ENCODE assay signal across 8 cellular contexts in the genomic region with DNA sequence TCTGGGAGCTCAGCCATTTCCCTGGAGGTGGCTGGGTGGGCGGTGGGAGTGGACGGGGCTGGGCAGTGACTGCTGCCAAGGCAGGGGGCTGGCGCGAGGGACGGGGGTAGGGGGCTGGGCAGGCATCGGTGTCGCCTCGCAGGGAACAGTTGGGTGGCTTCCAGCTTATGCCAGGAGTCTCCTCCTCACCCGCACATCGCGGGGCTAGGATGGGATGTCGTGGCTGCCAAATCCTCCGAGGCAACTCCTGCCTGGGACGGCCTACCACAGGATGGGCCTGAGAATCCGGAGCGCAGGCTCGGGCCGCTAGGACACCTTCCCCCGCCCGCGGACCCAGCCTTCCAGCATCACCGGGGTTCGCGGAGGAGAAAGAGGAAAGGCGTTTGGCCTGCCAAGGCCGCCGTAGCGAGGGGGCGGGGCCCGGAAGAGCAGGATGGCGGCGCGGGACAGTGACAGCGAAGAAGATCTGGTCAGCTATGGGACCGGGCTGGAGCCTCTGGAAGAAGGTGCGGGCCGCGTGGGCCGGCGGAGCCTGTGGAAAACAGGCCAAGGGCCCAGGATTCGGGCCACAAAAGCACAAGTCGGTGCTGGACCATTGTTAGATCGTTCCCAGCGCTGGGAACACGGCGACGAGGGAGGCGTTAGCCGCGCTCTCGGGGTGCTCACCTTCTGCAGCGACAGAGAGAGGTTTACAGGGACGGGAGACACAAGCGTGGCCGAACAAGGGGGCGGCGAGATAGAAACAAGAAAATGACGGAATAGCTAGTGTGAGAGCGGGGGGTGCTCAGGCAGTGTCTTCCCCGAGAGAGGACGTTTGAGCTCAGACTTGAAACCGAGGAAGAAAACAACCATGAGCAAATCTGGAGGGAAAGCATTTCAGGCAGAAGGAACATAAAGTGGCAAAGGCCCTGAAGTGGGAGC.
DNase-seq lines count a peak whose midpoint lies in the region; ATAC-seq and TF ChIP-seq lines count a peak whose summit lies in the region.

A gene with protein sequence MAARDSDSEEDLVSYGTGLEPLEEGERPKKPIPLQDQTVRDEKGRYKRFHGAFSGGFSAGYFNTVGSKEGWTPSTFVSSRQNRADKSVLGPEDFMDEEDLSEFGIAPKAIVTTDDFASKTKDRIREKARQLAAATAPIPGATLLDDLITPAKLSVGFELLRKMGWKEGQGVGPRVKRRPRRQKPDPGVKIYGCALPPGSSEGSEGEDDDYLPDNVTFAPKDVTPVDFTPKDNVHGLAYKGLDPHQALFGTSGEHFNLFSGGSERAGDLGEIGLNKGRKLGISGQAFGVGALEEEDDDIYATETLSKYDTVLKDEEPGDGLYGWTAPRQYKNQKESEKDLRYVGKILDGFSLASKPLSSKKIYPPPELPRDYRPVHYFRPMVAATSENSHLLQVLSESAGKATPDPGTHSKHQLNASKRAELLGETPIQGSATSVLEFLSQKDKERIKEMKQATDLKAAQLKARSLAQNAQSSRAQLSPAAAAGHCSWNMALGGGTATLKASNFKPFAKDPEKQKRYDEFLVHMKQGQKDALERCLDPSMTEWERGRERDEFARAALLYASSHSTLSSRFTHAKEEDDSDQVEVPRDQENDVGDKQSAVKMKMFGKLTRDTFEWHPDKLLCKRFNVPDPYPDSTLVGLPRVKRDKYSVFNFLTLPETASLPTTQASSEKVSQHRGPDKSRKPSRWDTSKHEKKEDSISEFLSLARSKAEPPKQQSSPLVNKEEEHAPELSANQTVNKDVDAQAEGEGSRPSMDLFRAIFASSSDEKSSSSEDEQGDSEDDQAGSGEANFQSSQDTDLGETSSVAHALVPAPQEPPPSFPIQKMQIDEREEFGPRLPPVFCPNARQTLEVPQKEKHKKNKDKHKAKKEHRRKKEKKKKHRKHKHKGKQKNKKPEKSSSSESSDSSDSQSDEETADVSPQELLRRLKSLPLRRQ (plus strand): TSS at position 421 of the 921 bp plus-strand sequence. CDS start 13 bp downstream, at position 434.

- no peaks in the 10 kb centered on the region for H3K36me3 Mint-ChIP-seq in nephron progenitor cell (ENCODE audit: low read depth)
- H3K36me3 Mint-ChIP-seq in stimulated activated naive CD8-positive, alpha-beta T cell treated with anti-CD3 and anti-CD28 coated beads, Interleukin-15, Interleukin-2, amounts not matched to agents 100 ng/mL and 50 ng/mL, for 24 hours (ENCODE audit: low read depth) = no peaks in the 10 kb centered on the region

- peak within 1 kb of the TSS; percentile 87 for H3K4me2 ChIP-seq in DOHH2 (ENCODE audit: low read length)

- no peaks in the 10 kb centered on the region for H4K20me1 ChIP-seq in DOHH2 (ENCODE audit: control insufficient read depth, insufficient read depth, low read depth, low read length)

- H3K4me3 Mint-ChIP-seq in nephron progenitor cell = peak within 1 kb of the TSS; percentile 93
- peak within 1 kb of the TSS; percentile 100 for H3K4me3 Mint-ChIP-seq in stimulated activated naive CD8-positive, alpha-beta T cell treated with anti-CD3 and anti-CD28 coated beads, Interleukin-15, Interleukin-2, amounts not matched to agents 100 ng/mL and 50 ng/mL, for 24 hours

- H3K36me3 ChIP-seq in DOHH2 (ENCODE audit: control insufficient read depth, low read length) = peaks cover 4% of the 10 kb centered on the region; the same call in 1 of the 2 replicates

- H3F3A ChIP-seq in DOHH2 (ENCODE audit: control insufficient read depth, insufficient read depth) = no peaks in the 10 kb centered on the region

- peak; percentile 81 for ATAC-seq in GM21825 (IDR thresholded peaks at IDR 0.05; ENCODE audit: unreplicated experiment)

- H3K27ac Mint-ChIP-seq in nephron progenitor cell = peak within 1 kb of the TSS; percentile 44
- peak within 1 kb of the TSS; percentile 97 for H3K27ac Mint-ChIP-seq in stimulated activated naive CD8-positive, alpha-beta T cell treated with anti-CD3 and anti-CD28 coated beads, Interleukin-15, Interleukin-2, amounts not matched to agents 100 ng/mL and 50 ng/mL, for 24 hours

- peaks cover 22% of the 10 kb centered on the region for H3K79me2 ChIP-seq in DOHH2 (ENCODE audit: control insufficient read depth, low read length)

- H3K9me2 ChIP-seq in DOHH2 (replicated peaks; ENCODE audit: control insufficient read depth, low read length) = no peaks in the 10 kb centered on the region

- no peaks in the 10 kb centered on the region for H3K27me3 ChIP-seq in DOHH2 (ENCODE audit: control insufficient read depth, low read length)

- peaks cover 7% of the 10 kb centered on the region for H3K4me1 ChIP-seq in DOHH2 (ENCODE audit: control insufficient read depth, low read length)

- H3K27me3 Mint-ChIP-seq in nephron progenitor cell (ENCODE audit: low read depth, poor library complexity) = peaks cover 8% of the 10 kb centered on the region
- peaks cover 1% of the 10 kb centered on the region for H3K27me3 Mint-ChIP-seq in stimulated activated naive CD8-positive, alpha-beta T cell treated with anti-CD3 and anti-CD28 coated beads, Interleukin-15, Interleukin-2, amounts not matched to agents 100 ng/mL and 50 ng/mL, for 24 hours

- TF ChIP-seq CTCF in DOHH2 (IDR thresholded peaks at IDR 0.05; ENCODE audit: low read depth, low read length, poor library complexity, severe bottlenecking) (no peak), nephron progenitor cell (IDR thresholded peaks at IDR 0.05) (no peak)

- no peaks in the 10 kb centered on the region for H3K9me3 ChIP-seq in DOHH2 (ENCODE audit: control insufficient read depth, insufficient read depth, low read length)

- peaks cover 15% of the 10 kb centered on the region for H3K4me1 Mint-ChIP-seq in nephron progenitor cell
- peaks cover 31% of the 10 kb centered on the region for H3K4me1 Mint-ChIP-seq in stimulated activated naive CD8-positive, alpha-beta T cell treated with anti-CD3 and anti-CD28 coated beads, Interleukin-15, Interleukin-2, amounts not matched to agents 100 ng/mL and 50 ng/mL, for 24 hours (ENCODE audit: low read depth)

- peak within 1 kb of the TSS; percentile 97 for H3K4me3 ChIP-seq in DOHH2 (ENCODE audit: low read length)

- DNase-seq in Kasumi-1 (lab: John Stamatoyannopoulos, UW) = peak; percentile 80 to 86
- peak; percentile 80 for DNase-seq in activated effector memory CD4-positive, alpha-beta T cell treated with Interleukin-2 at 50 U/mL for 16 hours
- peak; percentile 41 for DNase-seq in fibroblast of the conjunctiva (ENCODE audit: low read depth)
- DNase-seq in nephron progenitor cell = peak; percentile 95

- peak within 1 kb of the TSS; percentile 11; the same call in 1 of the 2 replicates for H3K27ac ChIP-seq in DOHH2 (ENCODE audit: low read depth, low read length)

- no peaks in the 10 kb centered on the region for H3K9me3 Mint-ChIP-seq in nephron progenitor cell
- H3K9me3 Mint-ChIP-seq in stimulated activated naive CD8-positive, alpha-beta T cell treated with anti-CD3 and anti-CD28 coated beads, Interleukin-15, Interleukin-2, amounts not matched to agents 100 ng/mL and 50 ng/mL, for 24 hours = no peaks in the 10 kb centered on the region

- TF ChIP-seq POLR2A in Raji (IDR thresholded peaks at IDR 0.05; ENCODE audit: insufficient read depth, low read depth, low read length) = peak; percentile 76

Comparison
In these comparisons a context has a peak if more than half of its experiments do, and no peak if none do; other contexts are left out.
1. Peak in every context shown above with its lines: DNase-seq, ATAC-seq, H3K4me3 ChIP-seq and H3K27ac ChIP-seq.
2. DNase-seq: peak in every context shown above with its lines; median percentile 95 in nephron progenitor cell; 83 in Kasumi-1; 80 in activated effector memory CD4-positive, alpha-beta T cell treated with Interleukin-2 at 50 U/mL for 16 hours; 41 in fibroblast of the conjunctiva.